Comparison of ENCODE assay signal across 8 cellular contexts in genomic region chr13:19633340-19634128, GRCh38. TPM values are rescaled to one million over a fixed set of nuclear protein-coding genes. Genes with fewer than 3 reads are reported as not detected.
A peak's percentile ranks its signal among the peaks of the same experiment; 100 is the strongest.
DNase-seq lines count a peak whose midpoint lies in the region; ATAC-seq and TF ChIP-seq lines count a peak whose summit lies in the region.

TSS of gene MPHOSPH8 (plus strand) at chr13:19633659. CDS start at chr13:19633749, 90 bp downstream.

- H3K27me3 ChIP-seq in dorsolateral prefrontal cortex = no peaks in the 10 kb centered on the region
- H3K27me3 ChIP-seq in right lobe of liver = no peaks in the 10 kb centered on the region

- H3K9me3 ChIP-seq in right lobe of liver = no peaks in the 10 kb centered on the region

- ATAC-seq in GM19395 (IDR thresholded peaks at IDR 0.05; ENCODE audit: unreplicated experiment) (peak; percentile 97), HG03565 (IDR thresholded peaks at IDR 0.05; ENCODE audit: unreplicated experiment) (peak; percentile 98), right lobe of liver (peak; percentile 98 to 99 (median 98))

- H3K4me1 ChIP-seq in right lobe of liver = peaks cover 0 to 19% (median 0%) of the 10 kb centered on the region in 4 donors

- intact Hi-C loops in dorsolateral prefrontal cortex (cut with DNase I) = loop anchor here (2.0 to 10.0 kb wide), 5 partner anchors 149 to 324 kb away; partner anchors contain the start of genes PSPC1 (in 2 of the 2), ZMYM5 (in 2 of the 2) and ZMYM2 (in 1 of the 2)
- intact Hi-C loops in right lobe of liver (cut with DNase I) = no loop called here

- TF ChIP-seq CTCF in C4-2B (conservative IDR thresholded peaks at IDR 0.05) (no peak), dorsolateral prefrontal cortex (IDR thresholded peaks at IDR 0.05 in 54 of 56, conservative IDR thresholded peaks at IDR 0.05 in 2 of 56; ENCODE audit: low read depth in 1 of 56, partially characterized antibody in 56 of 56) (peak in 23 of 56 donors; percentile 9 to 58 (median 24)), right lobe of liver (IDR thresholded peaks at IDR 0.05) (no peak)

- DNase-seq in NCI-H774 (lab: John Stamatoyannopoulos, UW) (peak; percentile 86), dorsolateral prefrontal cortex (peak; percentile 88 to 95 (median 93)), right lobe of liver (peak; percentile 95 to 97 (median 96))
- DNase-seq in activated CD4-positive, alpha-beta T cell treated with anti-CD3 and anti-CD28 coated beads, Interleukin-2, amount 50 U/mL, for 48 hours = peak; percentile 91 to 94
- peak; percentile 90 to 93 for DNase-seq in stimulated activated CD4-positive, alpha-beta T cell treated with anti-CD3 and anti-CD28 coated beads, Interleukin-4, amount 100 ng/mL, for 4 hours

- peak within 1 kb of the TSS; percentile 86 for H3K27ac ChIP-seq in C4-2B
- peak within 1 kb of the TSS; percentile 49 to 98 (median 91) for H3K27ac ChIP-seq in dorsolateral prefrontal cortex
- H3K27ac ChIP-seq in right lobe of liver = peak within 1 kb of the TSS; percentile 82 to 91 (median 87)

- WGBS in right lobe of liver (ENCODE audit: insufficient coverage, low coverage, low lambda C conversion rate, missing lambda C conversion rate) = under 1% methylated on average over 53 of the region's 68 CpGs

- H3K36me3 ChIP-seq in right lobe of liver = no peaks in the 10 kb centered on the region

- peak; percentile 76 for TF ChIP-seq POLR2A in right lobe of liver (IDR thresholded peaks at IDR 0.05)

- H3K4me3 ChIP-seq in dorsolateral prefrontal cortex (peak within 1 kb of the TSS; percentile 60 to 98 (median 89)), right lobe of liver (peak within 1 kb of the TSS; percentile 83 to 85 (median 84))

RNA-seq across cellular contexts. Expression of gene MPHOSPH8, which starts in this region (rescaled TPM):
- total RNA-seq in dorsolateral prefrontal cortex = 100 to 1,000 TPM in 2 of 120 experiments, 10 to 100 TPM in 118; 55.4 to 102 (median 72.7) TPM
- 10 to 100 TPM in 4 of 6 experiments, 1 to 10 TPM in 2; 7.3 to 15.4 (median 10.2) TPM for total RNA-seq in right lobe of liver

Comparison
In these comparisons a context has a peak if more than half of its experiments do, and no peak if none do; other contexts are left out.
1. Peak in every context shown above with its lines: DNase-seq, ATAC-seq, H3K4me3 ChIP-seq and H3K27ac ChIP-seq.
2. intact Hi-C loops: an anchor here in dorsolateral prefrontal cortex (2.0 to 10.0 kb wide); none called in right lobe of liver.